Comparison of ENCODE assay signal across 10 cellular contexts in the genomic region with DNA sequence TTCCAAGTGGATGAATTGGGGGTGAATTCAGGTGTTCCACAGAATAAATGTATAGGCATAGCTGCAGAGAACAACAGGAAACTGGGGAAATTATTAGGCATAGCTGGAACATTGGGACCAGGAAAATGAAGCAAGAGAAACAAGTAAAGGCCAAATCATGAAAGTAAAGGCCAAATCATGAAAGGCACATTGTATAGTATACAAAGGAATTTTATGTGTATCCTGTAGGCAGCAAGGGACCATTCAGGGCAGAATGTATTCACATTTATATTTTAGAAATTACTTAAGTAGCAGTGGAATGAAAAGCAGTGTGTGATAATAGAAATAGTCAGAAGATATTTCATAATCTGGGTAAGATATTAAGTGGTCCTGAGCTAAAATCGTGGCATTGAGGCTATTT.
"Had no signal": no experiment of that assay in that cellular context is flagged by ENCODE, and none has a peak within 500 bp of the region (broad histone marks: within the 10 kb centered on the region; RNA-seq: fewer than 3 reads in every experiment).

No MANE protein-coding gene starts in this region.

- DNase-seq: activated CD4-positive, CD25-positive, alpha-beta regulatory T cell treated with anti-CD3 and anti-CD28 coated beads, Interleukin-2, amount 50 U/mL, for 72 hours; activated naive CD4-positive, alpha-beta T cell treated with Interleukin-2 at 50 U/mL for 16 hours; amygdala; brain microvascular endothelial cell; cerebellar nuclear complex; hippocampal formation; kidney glomerular epithelial cell; ovary; stimulated activated CD4-positive, alpha-beta T cell treated with anti-CD3 and anti-CD28 coated beads, Interleukin-2, amount 100 ng/mL, for 48 hours had no signal

- H3K9me3 ChIP-seq: ovary, tibial nerve had no signal

- H3K27ac ChIP-seq: brain microvascular endothelial cell, ovary had no signal

- H3K27me3 ChIP-seq: brain microvascular endothelial cell, ovary, tibial nerve had no signal

- H3K4me3 ChIP-seq: ovary, tibial nerve had no signal

- H3K36me3 ChIP-seq: brain microvascular endothelial cell, ovary, tibial nerve had no signal
